1 cellular context compared by ENCODE assay signal in genomic region chr18:55251186-55251995, GRCh38.
TF ChIP-seq lines count a peak whose summit lies in the region.

No MANE protein-coding gene starts in this region.

TF ChIP-seq in WTC11, 78 proteins besides CTCF, POLR2A, EP300 and RAD21 (continued from another document):
- TF ChIP-seq ARID4B (CRISPR knock-in tag; IDR thresholded peaks at IDR 0.05; ENCODE audit: borderline replicate concordance): no peak
